Comparison of ENCODE assay signal across 8 cellular contexts in the genomic region with DNA sequence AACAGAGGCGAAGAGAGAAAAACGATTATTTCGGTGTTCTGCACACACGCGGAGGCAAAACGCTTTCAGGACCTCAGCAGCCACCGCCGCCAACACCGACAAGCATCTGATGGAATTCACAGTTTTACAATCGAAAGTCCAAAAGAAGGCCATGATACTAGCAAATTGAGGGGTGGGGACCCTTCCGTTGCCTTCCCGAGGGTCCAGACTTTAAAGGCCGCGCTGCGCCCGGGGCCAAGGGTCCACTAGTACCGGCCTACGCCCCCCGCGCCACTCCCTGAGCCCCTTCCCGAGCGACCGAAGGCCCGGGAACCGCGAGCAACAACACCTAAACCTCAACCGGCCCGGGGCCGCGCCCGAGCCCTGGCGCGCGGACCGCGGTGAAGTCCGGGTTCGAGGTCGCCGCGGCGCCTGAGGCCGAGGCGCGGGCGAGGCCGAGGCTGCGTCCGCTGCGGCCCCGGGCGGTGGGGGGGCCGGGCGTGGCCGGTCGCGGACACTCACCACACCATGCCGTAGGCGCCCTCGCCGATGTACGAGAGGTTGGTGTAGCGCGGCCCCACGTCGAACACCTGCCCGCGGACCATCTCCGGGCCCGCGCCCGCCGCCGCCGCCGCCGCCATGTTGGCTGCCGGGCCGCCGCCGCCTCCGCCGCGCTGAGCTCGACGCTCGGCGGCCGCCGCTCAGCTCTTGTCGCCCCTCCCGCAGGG. TPM values are rescaled to one million over a fixed set of nuclear protein-coding genes. Genes with fewer than 3 reads are reported as not detected.
A peak's percentile ranks its signal among the peaks of the same experiment; 100 is the strongest.
DNase-seq lines count a peak whose midpoint lies in the region; ATAC-seq and TF ChIP-seq lines count a peak whose summit lies in the region.

No MANE protein-coding gene starts in this region.

- intact Hi-C loops in MCF 10A (cut with micrococcal nuclease), result loop anchor here (2.0 kb wide), 1 partner anchor 76 kb away; no protein-coding TSS in a partner anchor
- intact Hi-C loops in left colon (cut with DNase I, micrococcal nuclease), result no loop called here

- DNase-seq in SJCRH30 (peak; percentile 9 to 44), MCF 10A (ENCODE audit: unreplicated experiment) (peak; percentile 38), left colon (peak in 1 of 2 donors; percentile 29), NCI-H524 treated with DMSO at 0.1 percent for 48 hours (lab: John Stamatoyannopoulos, UW) (no peak), DMS79 treated with DMSO at 0.1 percent for 48 hours (lab: John Stamatoyannopoulos, UW) (no peak)
- peak in 2 of 3 donors; percentile 3 to 25 for DNase-seq in stimulated activated CD4-positive, alpha-beta T cell treated with anti-CD3 and anti-CD28 coated beads, TNF-alpha, amount 100 ng/mL, for 48 hours (ENCODE audit: low read depth in 3 of 3)

- peaks cover 8% of the 10 kb centered on the region for H3K4me1 ChIP-seq in SJCRH30

- H3K27ac Mint-ChIP-seq in MCF 10A (ENCODE audit: low read depth, unreplicated experiment), result peak overlapping the region; percentile 91

- H3K36me3 ChIP-seq in SJCRH30, result 0 out of 2 replicates have a peak, but pooled peaks cover 4% of the 10 kb centered on the region

- peaks cover 17% of the 10 kb centered on the region for H3K36me3 Mint-ChIP-seq in MCF 10A (ENCODE audit: insufficient read depth, unreplicated experiment)

- no peaks in the 10 kb centered on the region for H3K27me3 ChIP-seq in SJCRH30

- CTCF ChIA-PET in MCF 10A (lab: Yijun Ruan, JAX), result no interaction called here

- ATAC-seq in GM18498 (IDR thresholded peaks at IDR 0.05; ENCODE audit: unreplicated experiment) (peak; percentile 35), HG02852 (IDR thresholded peaks at IDR 0.05; ENCODE audit: unreplicated experiment) (peak; percentile 8), left colon (peak; percentile 43)

- H3K4me1 Mint-ChIP-seq in MCF 10A (ENCODE audit: insufficient read depth, unreplicated experiment), result peaks cover 36% of the 10 kb centered on the region

- H3K9me3 Mint-ChIP-seq in MCF 10A (ENCODE audit: unreplicated experiment), result no peaks in the 10 kb centered on the region

- H3K4me3 Mint-ChIP-seq in MCF 10A (ENCODE audit: unreplicated experiment), result peak overlapping the region; percentile 80

- BruUV-seq in MCF 10A (replicated peaks; lab: Mats Ljungman, UMichigan), result no TSS peak

- POLR2A ChIA-PET in MCF 10A (lab: Yijun Ruan, JAX), result interaction anchor here (0.6 to 3.5 kb wide), 11 partner anchors 9 to 201 kb away, joined by 3 to 31 read pairs (median 4); partner anchors contain the start of genes PPIL2 and YPEL1

- TF ChIP-seq CTCF in MCF 10A (IDR thresholded peaks at IDR 0.05; ENCODE audit: unreplicated experiment), result no peak

- H3K4me3 ChIP-seq in SJCRH30, result peak overlapping the region; percentile 93

- no peaks in the 10 kb centered on the region for H3K27me3 Mint-ChIP-seq in MCF 10A (ENCODE audit: insufficient read depth, unreplicated experiment)

- H3K27ac ChIP-seq in SJCRH30, result peak overlapping the region; percentile 77; the same call in 1 of the 2 replicates

- H3K9me3 ChIP-seq in SJCRH30 (replicated peaks), result no peaks in the 10 kb centered on the region

RNA-seq across cellular contexts. Expression of gene MAPK1, which starts 0.5 kb away (rescaled TPM):
- total RNA-seq in SJCRH30 (2014; rRNA removed; shearing (Covaris generic)), result 97.9 and 98.8 TPM in 2 replicates
- total RNA-seq in MCF 10A (2022), result 123 and 145 TPM in 2 replicates
- total RNA-seq in left colon, result 100 to 1,000 TPM; 123 to 144 TPM

Comparison
In these comparisons a context has a peak if more than half of its experiments do, and no peak if none do; other contexts are left out.
1. DNase-seq: peak in SJCRH30 (2 of 2), MCF 10A (single experiment) and stimulated activated CD4-positive, alpha-beta T cell treated with anti-CD3 and anti-CD28 coated beads, TNF-alpha, amount 100 ng/mL, for 48 hours (2 of 3); none in NCI-H524 treated with DMSO at 0.1 percent for 48 hours (single experiment) and DMS79 treated with DMSO at 0.1 percent for 48 hours (single experiment).
2. Peak in every context shown above with its lines, with median percentiles within 50 percentile points of each other: ATAC-seq.